In the genomic region with DNA sequence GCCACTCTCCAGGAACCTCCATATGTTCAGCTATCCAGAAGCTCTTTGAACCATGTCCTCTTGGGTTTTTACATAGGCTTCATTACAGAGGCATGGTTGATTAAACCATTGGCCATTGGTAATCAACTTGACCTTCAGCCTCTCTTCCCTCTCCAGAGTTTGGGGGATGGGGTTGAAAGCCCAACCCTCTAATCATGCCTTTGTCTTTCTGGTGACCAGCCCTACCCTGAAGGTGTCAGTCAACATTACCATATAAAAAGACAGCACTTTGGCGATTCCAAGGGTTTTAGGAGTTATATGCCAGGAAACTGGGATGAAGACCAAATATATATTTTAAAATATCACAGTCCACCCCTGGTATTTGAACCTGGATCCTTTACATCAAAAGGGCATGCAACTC, we compare ENCODE assay signal across 1 cellular context.
TF ChIP-seq lines count a peak whose summit lies in the region.

No MANE protein-coding gene starts in this region.

TF ChIP-seq in GM23338, 12 proteins besides CTCF, POLR2A, EP300 and RAD21 (continued from another document):
- TF ChIP-seq, protein P1, sequence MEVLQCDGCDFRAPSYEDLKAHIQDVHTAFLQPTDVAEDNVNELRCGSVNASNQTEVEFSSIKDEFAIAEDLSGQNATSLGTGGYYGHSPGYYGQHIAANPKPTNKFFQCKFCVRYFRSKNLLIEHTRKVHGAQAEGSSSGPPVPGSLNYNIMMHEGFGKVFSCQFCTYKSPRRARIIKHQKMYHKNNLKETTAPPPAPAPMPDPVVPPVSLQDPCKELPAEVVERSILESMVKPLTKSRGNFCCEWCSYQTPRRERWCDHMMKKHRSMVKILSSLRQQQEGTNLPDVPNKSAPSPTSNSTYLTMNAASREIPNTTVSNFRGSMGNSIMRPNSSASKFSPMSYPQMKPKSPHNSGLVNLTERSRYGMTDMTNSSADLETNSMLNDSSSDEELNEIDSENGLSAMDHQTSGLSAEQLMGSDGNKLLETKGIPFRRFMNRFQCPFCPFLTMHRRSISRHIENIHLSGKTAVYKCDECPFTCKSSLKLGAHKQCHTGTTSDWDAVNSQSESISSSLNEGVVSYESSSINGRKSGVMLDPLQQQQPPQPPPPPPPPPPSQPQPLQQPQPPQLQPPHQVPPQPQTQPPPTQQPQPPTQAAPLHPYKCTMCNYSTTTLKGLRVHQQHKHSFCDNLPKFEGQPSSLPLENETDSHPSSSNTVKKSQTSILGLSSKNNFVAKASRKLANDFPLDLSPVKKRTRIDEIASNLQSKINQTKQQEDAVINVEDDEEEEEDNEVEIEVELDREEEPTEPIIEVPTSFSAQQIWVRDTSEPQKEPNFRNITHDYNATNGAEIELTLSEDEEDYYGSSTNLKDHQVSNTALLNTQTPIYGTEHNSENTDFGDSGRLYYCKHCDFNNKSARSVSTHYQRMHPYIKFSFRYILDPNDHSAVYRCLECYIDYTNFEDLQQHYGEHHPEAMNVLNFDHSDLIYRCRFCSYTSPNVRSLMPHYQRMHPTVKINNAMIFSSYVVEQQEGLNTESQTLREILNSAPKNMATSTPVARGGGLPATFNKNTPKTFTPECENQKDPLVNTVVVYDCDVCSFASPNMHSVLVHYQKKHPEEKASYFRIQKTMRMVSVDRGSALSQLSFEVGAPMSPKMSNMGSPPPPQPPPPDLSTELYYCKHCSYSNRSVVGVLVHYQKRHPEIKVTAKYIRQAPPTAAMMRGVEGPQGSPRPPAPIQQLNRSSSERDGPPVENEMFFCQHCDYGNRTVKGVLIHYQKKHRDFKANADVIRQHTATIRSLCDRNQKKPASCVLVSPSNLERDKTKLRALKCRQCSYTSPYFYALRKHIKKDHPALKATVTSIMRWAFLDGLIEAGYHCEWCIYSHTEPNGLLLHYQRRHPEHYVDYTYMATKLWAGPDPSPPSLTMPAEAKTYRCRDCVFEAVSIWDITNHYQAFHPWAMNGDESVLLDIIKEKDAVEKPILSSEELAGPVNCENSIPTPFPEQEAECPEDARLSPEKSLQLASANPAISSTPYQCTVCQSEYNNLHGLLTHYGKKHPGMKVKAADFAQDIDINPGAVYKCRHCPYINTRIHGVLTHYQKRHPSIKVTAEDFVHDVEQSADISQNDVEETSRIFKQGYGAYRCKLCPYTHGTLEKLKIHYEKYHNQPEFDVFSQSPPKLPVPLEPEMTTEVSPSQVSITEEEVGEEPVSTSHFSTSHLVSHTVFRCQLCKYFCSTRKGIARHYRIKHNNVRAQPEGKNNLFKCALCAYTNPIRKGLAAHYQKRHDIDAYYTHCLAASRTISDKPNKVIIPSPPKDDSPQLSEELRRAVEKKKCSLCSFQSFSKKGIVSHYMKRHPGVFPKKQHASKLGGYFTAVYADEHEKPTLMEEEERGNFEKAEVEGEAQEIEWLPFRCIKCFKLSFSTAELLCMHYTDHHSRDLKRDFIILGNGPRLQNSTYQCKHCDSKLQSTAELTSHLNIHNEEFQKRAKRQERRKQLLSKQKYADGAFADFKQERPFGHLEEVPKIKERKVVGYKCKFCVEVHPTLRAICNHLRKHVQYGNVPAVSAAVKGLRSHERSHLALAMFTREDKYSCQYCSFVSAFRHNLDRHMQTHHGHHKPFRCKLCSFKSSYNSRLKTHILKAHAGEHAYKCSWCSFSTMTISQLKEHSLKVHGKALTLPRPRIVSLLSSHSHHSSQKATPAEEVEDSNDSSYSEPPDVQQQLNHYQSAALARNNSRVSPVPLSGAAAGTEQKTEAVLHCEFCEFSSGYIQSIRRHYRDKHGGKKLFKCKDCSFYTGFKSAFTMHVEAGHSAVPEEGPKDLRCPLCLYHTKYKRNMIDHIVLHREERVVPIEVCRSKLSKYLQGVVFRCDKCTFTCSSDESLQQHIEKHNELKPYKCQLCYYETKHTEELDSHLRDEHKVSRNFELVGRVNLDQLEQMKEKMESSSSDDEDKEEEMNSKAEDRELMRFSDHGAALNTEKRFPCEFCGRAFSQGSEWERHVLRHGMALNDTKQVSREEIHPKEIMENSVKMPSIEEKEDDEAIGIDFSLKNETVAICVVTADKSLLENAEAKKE (CRISPR knock-in tag; IDR thresholded peaks at IDR 0.05), result no peak
- TF ChIP-seq JUNB (IDR thresholded peaks at IDR 0.05; ENCODE audit: unreplicated experiment), result no peak
- TF ChIP-seq EZH2 (IDR thresholded peaks at IDR 0.05; ENCODE audit: low read depth, unreplicated experiment), result no peak
- no peak for TF ChIP-seq NANOG (IDR thresholded peaks at IDR 0.05; ENCODE audit: borderline replicate concordance)
- TF ChIP-seq, protein P2, sequence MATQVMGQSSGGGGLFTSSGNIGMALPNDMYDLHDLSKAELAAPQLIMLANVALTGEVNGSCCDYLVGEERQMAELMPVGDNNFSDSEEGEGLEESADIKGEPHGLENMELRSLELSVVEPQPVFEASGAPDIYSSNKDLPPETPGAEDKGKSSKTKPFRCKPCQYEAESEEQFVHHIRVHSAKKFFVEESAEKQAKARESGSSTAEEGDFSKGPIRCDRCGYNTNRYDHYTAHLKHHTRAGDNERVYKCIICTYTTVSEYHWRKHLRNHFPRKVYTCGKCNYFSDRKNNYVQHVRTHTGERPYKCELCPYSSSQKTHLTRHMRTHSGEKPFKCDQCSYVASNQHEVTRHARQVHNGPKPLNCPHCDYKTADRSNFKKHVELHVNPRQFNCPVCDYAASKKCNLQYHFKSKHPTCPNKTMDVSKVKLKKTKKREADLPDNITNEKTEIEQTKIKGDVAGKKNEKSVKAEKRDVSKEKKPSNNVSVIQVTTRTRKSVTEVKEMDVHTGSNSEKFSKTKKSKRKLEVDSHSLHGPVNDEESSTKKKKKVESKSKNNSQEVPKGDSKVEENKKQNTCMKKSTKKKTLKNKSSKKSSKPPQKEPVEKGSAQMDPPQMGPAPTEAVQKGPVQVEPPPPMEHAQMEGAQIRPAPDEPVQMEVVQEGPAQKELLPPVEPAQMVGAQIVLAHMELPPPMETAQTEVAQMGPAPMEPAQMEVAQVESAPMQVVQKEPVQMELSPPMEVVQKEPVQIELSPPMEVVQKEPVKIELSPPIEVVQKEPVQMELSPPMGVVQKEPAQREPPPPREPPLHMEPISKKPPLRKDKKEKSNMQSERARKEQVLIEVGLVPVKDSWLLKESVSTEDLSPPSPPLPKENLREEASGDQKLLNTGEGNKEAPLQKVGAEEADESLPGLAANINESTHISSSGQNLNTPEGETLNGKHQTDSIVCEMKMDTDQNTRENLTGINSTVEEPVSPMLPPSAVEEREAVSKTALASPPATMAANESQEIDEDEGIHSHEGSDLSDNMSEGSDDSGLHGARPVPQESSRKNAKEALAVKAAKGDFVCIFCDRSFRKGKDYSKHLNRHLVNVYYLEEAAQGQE (IDR thresholded peaks at IDR 0.05; ENCODE audit: unreplicated experiment), result no peak
